8 cellular contexts compared by ENCODE assay signal in genomic region chr9:34522971-34523797, GRCh38. TPM values are rescaled to one million over a fixed set of nuclear protein-coding genes. Genes with fewer than 3 reads are reported as not detected.
A peak's percentile ranks its signal among the peaks of the same experiment; 100 is the strongest.
DNase-seq lines count a peak whose midpoint lies in the region; ATAC-seq lines count a peak whose summit lies in the region.

Gene ENHO, minus strand, starts transcription at chr9:34522990. Its CDS starts 1,295 bp downstream, at chr9:34521695.

- WGBS in esophagus, 2 donors: 4% methylated on average over 62 to 63 of the region's 63 CpGs

- peaks cover 2% of the 10 kb centered on the region for H3K27me3 Mint-ChIP-seq in activated T-cell treated with anti-CD3 and anti-CD28 coated beads, Interleukin-2, amount 50 U/mL, for 4 hours (ENCODE audit: low read depth)

- no peak within 1 kb of the TSS for H3K27ac ChIP-seq in esophagus (ENCODE audit: low read depth in 2 of 2, low read length in 1 of 2)

- DNase-seq in COR-L47 (lab: John Stamatoyannopoulos, UW) (peak; percentile 92), HuH-7 (ENCODE audit: low spot score) (peak; percentile 89), OCI-M2 (lab: John Stamatoyannopoulos, UW; ENCODE audit: unreplicated experiment) (peak; percentile 22)
- DNase-seq in activated T-cell treated with anti-CD3 and anti-CD28 coated beads, Interleukin-2, amount 50 U/mL, for 4 hours: peak; percentile 84
- DNase-seq in stimulated activated CD8-positive, alpha-beta memory T cell treated with anti-CD3 and anti-CD28 coated beads, Interleukin-4, amount 100 ng/mL, for 24 hours (ENCODE audit: low read depth): peak; percentile 78

- peak within 1 kb of the TSS; percentile 77 for H3K4me3 Mint-ChIP-seq in activated T-cell treated with anti-CD3 and anti-CD28 coated beads, Interleukin-2, amount 50 U/mL, for 4 hours

- peak; percentile 91 for ATAC-seq in GM21526 (IDR thresholded peaks at IDR 0.05; ENCODE audit: low FRiP score, unreplicated experiment)
- ATAC-seq in activated T-cell treated with anti-CD3 and anti-CD28 coated beads, Interleukin-2, amount 50 U/mL, for 4 hours: peak; percentile 98 to 99

- H3K9me3 Mint-ChIP-seq in activated T-cell treated with anti-CD3 and anti-CD28 coated beads, Interleukin-2, amount 50 U/mL, for 4 hours: no peaks in the 10 kb centered on the region

- no peaks in the 10 kb centered on the region for H3K36me3 ChIP-seq in esophagus (ENCODE audit: control insufficient read depth in 2 of 2, insufficient read depth in 2 of 2, low read length in 1 of 2)
- H3K36me3 ChIP-seq in mucosa of stomach (ENCODE audit: control insufficient read depth, insufficient read depth, low read length): no peaks in the 10 kb centered on the region

- H3K9me3 ChIP-seq in esophagus (ENCODE audit: control insufficient read depth in 2 of 2, insufficient read depth in 1 of 2, low read depth in 1 of 2, low read length in 1 of 2): no peaks in the 10 kb centered on the region
- no peaks in the 10 kb centered on the region for H3K9me3 ChIP-seq in mucosa of stomach (ENCODE audit: control insufficient read depth, low read length)

- H3K27me3 ChIP-seq in esophagus (ENCODE audit: control insufficient read depth in 1 of 2, insufficient read depth in 2 of 2, low read length in 2 of 2) (no peaks in the 10 kb centered on the region), mucosa of stomach (ENCODE audit: control insufficient read depth, insufficient read depth, low read length) (peaks cover 21% of the 10 kb centered on the region)

- H3K4me1 Mint-ChIP-seq in activated T-cell treated with anti-CD3 and anti-CD28 coated beads, Interleukin-2, amount 50 U/mL, for 4 hours (ENCODE audit: low read depth): peaks cover 12% of the 10 kb centered on the region

- H3K4me1 ChIP-seq in esophagus (ENCODE audit: control insufficient read depth in 2 of 2, insufficient read depth in 2 of 2, low read length in 1 of 2) (peaks cover 0 to 2% of the 10 kb centered on the region in 2 donors), mucosa of stomach (ENCODE audit: control insufficient read depth, insufficient read depth, low read length) (peaks cover 11% of the 10 kb centered on the region)

- no peaks in the 10 kb centered on the region for H3K36me3 Mint-ChIP-seq in activated T-cell treated with anti-CD3 and anti-CD28 coated beads, Interleukin-2, amount 50 U/mL, for 4 hours (ENCODE audit: insufficient read depth)

- H3K4me3 ChIP-seq in esophagus (ENCODE audit: low read depth in 1 of 2, low read length in 2 of 2): peak within 1 kb of the TSS; percentile 39 to 51
- H3K4me3 ChIP-seq in mucosa of stomach (ENCODE audit: low read length): no peak within 1 kb of the TSS

- H3K9ac ChIP-seq in mucosa of stomach (ENCODE audit: low read length): peak within 1 kb of the TSS; percentile 52

RNA-seq across cellular contexts. Expression of gene ENHO, which starts in this region (rescaled TPM):
- not detected for total RNA-seq in activated T-cell treated with anti-CD3 and anti-CD28 coated beads, Interleukin-2, amount 50 U/mL, for 4 hours
- polyA plus RNA-seq in esophagus: under 1 TPM; 0.31 to 0.39 TPM

Comparison
In these comparisons a context has a peak if more than half of its experiments do, and no peak if none do; other contexts are left out.
1. Peak in DNase-seq and ATAC-seq in activated T-cell treated with anti-CD3 and anti-CD28 coated beads, Interleukin-2, amount 50 U/mL, for 4 hours; RNA of the gene not detected or under 1 TPM.
2. DNase-seq: peak in every context shown above with its lines; median percentile 92 in COR-L47; 89 in HuH-7; 84 in activated T-cell treated with anti-CD3 and anti-CD28 coated beads, Interleukin-2, amount 50 U/mL, for 4 hours; 78 in stimulated activated CD8-positive, alpha-beta memory T cell treated with anti-CD3 and anti-CD28 coated beads, Interleukin-4, amount 100 ng/mL, for 24 hours; 22 in OCI-M2.